ENCODE assay signal across 13 cellular contexts in genomic region chr17:45857977-45858708, GRCh38. TPM values are rescaled to one million over a fixed set of nuclear protein-coding genes. Genes with fewer than 3 reads are reported as not detected.
A peak's percentile ranks its signal among the peaks of the same experiment; 100 is the strongest.
DNase-seq lines count a peak whose midpoint lies in the region; ATAC-seq, FAIRE-seq and TF ChIP-seq lines count a peak whose summit lies in the region.
"Had no signal": no experiment of that assay in that cellular context is flagged by ENCODE, and none has a peak within 500 bp of the region (broad histone marks: within the 10 kb centered on the region; RNA-seq: fewer than 3 reads in every experiment).

No MANE protein-coding gene starts in this region.

- H2BK15ac ChIP-seq in H1 (ENCODE audit: low read length), result no peak overlapping the region

- no peak overlapping the region for H4K5ac ChIP-seq in H1 (ENCODE audit: insufficient read length, low read depth, low read length)

- no peak overlapping the region for H3K18ac ChIP-seq in H1 (ENCODE audit: extremely low read depth, low read length)

- H4K91ac ChIP-seq in H1 (replicated peaks; ENCODE audit: insufficient read length, low read length), result no peak overlapping the region

- peak; percentile 71 for FAIRE-seq in H1 (lab: Jason Lieb, UNC)

- no peak overlapping the region for H2AK5ac ChIP-seq in H1 (ENCODE audit: low read depth, low read length)

- H3K36me3 ChIP-seq in NT2/D1 (ENCODE audit: insufficient read depth, insufficient read length, low read length) (no peaks in the 10 kb centered on the region), H1 (ENCODE audit: control insufficient read depth in 2 of 4, insufficient read depth in 4 of 4, low read length in 3 of 4) (no peaks in the 10 kb centered on the region; a peak in 1 of 8 replicates)
- no peaks in the 10 kb centered on the region for H3K36me3 ChIP-seq in effector memory CD4-positive, alpha-beta T cell (ENCODE audit: control insufficient read depth, insufficient read depth, low read length)
- H3K36me3 ChIP-seq: vagina had no signal

- H3K36me3 Mint-ChIP-seq in nephron progenitor cell (ENCODE audit: low read depth), result no peaks in the 10 kb centered on the region
- H3K36me3 Mint-ChIP-seq in T-cell, result no peaks in the 10 kb centered on the region

- peaks cover 0 to 1% of the 10 kb centered on the region in 2 experiments for H4K20me1 ChIP-seq in H1 (replicated peaks in 1 of 2; ENCODE audit: control insufficient read depth in 1 of 2, insufficient read depth in 2 of 2, low read length in 2 of 2)

- no peaks in the 10 kb centered on the region; the same call in 1 of the 2 replicates for H3K9me3 ChIP-seq in NT2/D1 (ENCODE audit: insufficient read depth, low read length)
- no peaks in the 10 kb centered on the region for H3K9me3 ChIP-seq in H1 (ENCODE audit: insufficient read depth in 2 of 2, low read depth in 1 of 2, low read length in 1 of 2)
- no peaks in the 10 kb centered on the region for H3K9me3 ChIP-seq in effector memory CD4-positive, alpha-beta T cell (ENCODE audit: control insufficient read depth, low read length)
- H3K9me3 ChIP-seq: vagina had no signal

- CTCF ChIA-PET in H1 (lab: Charles Lee; ENCODE audit: partially characterized antibody) (interaction anchor here (0.9 to 2.0 kb wide), 9 partner anchors 9 to 217 kb away, joined by 3 to 7 read pairs (median 3); no protein-coding TSS in a partner anchor), T-cell (lab: Charles Lee) (no interaction called here)

- H3K56ac ChIP-seq in H1 (replicated peaks; ENCODE audit: insufficient read length, low read depth, low read length), result no peak overlapping the region

- H3K4me1 Mint-ChIP-seq in nephron progenitor cell (no peaks in the 10 kb centered on the region), T-cell (peaks cover 0 to 2% (median 2%) of the 10 kb centered on the region in 3 donors)

- H3K4me1 ChIP-seq in NT2/D1 (ENCODE audit: insufficient read depth, insufficient read length) (no peaks in the 10 kb centered on the region), H1 (replicated peaks in 1 of 4; ENCODE audit: control insufficient read depth in 3 of 4, insufficient read depth in 4 of 4, low read length in 3 of 4) (no peaks in the 10 kb centered on the region)
- no peaks in the 10 kb centered on the region for H3K4me1 ChIP-seq in effector memory CD4-positive, alpha-beta T cell (ENCODE audit: control insufficient read depth, insufficient read depth, low read length, poor library complexity, severe bottlenecking)
- H3K4me1 ChIP-seq: vagina had no signal

- H3K4me3 Mint-ChIP-seq in nephron progenitor cell (no peak overlapping the region), T-cell (no peak overlapping the region)

- H3K14ac ChIP-seq in H1 (ENCODE audit: insufficient read length), result no peak overlapping the region

- TF ChIP-seq RAD21 in H1 (IDR thresholded peaks at IDR 0.05 in 1 of 2, conservative IDR thresholded peaks at IDR 0.05 in 1 of 2; ENCODE audit: low read depth in 2 of 2, low read length in 2 of 2), result no peak

- no peak overlapping the region for H3K27ac ChIP-seq in H1 (ENCODE audit: low read depth, low read length)
- no peak overlapping the region for H3K27ac ChIP-seq in effector memory CD4-positive, alpha-beta T cell (ENCODE audit: insufficient read depth, low read length, poor library complexity, severe bottlenecking)
- H3K27ac ChIP-seq: vagina had no signal

- TF ChIP-seq POLR2A in H1 (IDR thresholded peaks at IDR 0.05; ENCODE audit: control extremely low read depth in 1 of 2, low read depth in 2 of 2, low read length in 2 of 2), result no peak

- DNase-seq in G401 (ENCODE audit: low spot score), result peak; percentile 50
- DNase-seq in NT2/D1 (ENCODE audit: low read depth, low spot score), result peak; percentile 15
- DNase-seq in H1 (ENCODE audit: low read depth in 1 of 2, low spot score in 2 of 2), result peak in 1 of 2 experiments; percentile 70
- peak; percentile 79 for DNase-seq in nephron progenitor cell
- no peak for DNase-seq in T-cell
- no peak for DNase-seq in effector memory CD4-positive, alpha-beta T cell
- DNase-seq: DMS79 treated with DMSO at 0.1 percent for 48 hours, NCI-H2029 had no signal

- H3K4me2 ChIP-seq in H1 (ENCODE audit: insufficient read depth in 1 of 2, low read depth in 2 of 2, low read length in 2 of 2), result no peak overlapping the region

- H3K27me3 ChIP-seq in NT2/D1 (ENCODE audit: insufficient read depth, insufficient read length), result no peaks in the 10 kb centered on the region
- no peaks in the 10 kb centered on the region for H3K27me3 ChIP-seq in H1 (replicated peaks in 1 of 4; ENCODE audit: control insufficient read depth in 3 of 4, extremely low read depth in 1 of 4, insufficient read depth in 3 of 4, low read length in 3 of 4)
- H3K27me3 ChIP-seq in effector memory CD4-positive, alpha-beta T cell (replicated peaks; ENCODE audit: control insufficient read depth, insufficient read depth, low read length, poor library complexity, severe bottlenecking), result no peaks in the 10 kb centered on the region
- H3K27me3 ChIP-seq: vagina had no signal

- H3K27ac Mint-ChIP-seq in nephron progenitor cell (no peak overlapping the region), T-cell (no peak overlapping the region)

- WGBS in H1 (ENCODE audit: extremely low coverage in 1 of 2, insufficient coverage in 1 of 2, insufficient read length in 1 of 2, insufficient replicate concordance in 2 of 2, low coverage in 1 of 2, low lambda C conversion rate in 2 of 2, missing lambda C conversion rate in 1 of 2), 2 experiments, result 66% methylated on average over 10 of the region's 10 CpGs; no CpG with 5 or more reads in 1 of the 2 experiments

- H3K4me3 ChIP-seq in NT2/D1 (ENCODE audit: insufficient read length, low read depth) (no peak overlapping the region), H1 (ENCODE audit: extremely low read depth in 1 of 4, insufficient read depth in 2 of 4, low read depth in 3 of 4, low read length in 4 of 4) (no peak overlapping the region)
- no peak overlapping the region for H3K4me3 ChIP-seq in effector memory CD4-positive, alpha-beta T cell (ENCODE audit: insufficient read depth, low read depth, low read length, poor library complexity, severe bottlenecking)
- H3K4me3 ChIP-seq: vagina had no signal

- H2BK20ac ChIP-seq in H1 (ENCODE audit: low read length), result no peak overlapping the region

- H3K4ac ChIP-seq in H1 (replicated peaks; ENCODE audit: insufficient read length, low read depth, low read length), result no peak overlapping the region

- H2BK12ac ChIP-seq in H1 (ENCODE audit: low read depth, low read length), result no peak overlapping the region

- no peaks in the 10 kb centered on the region for H3K79me2 ChIP-seq in H1 (ENCODE audit: control insufficient read depth in 1 of 2, insufficient read depth in 2 of 2, low read length in 2 of 2)

- no peak overlapping the region for H2AFZ ChIP-seq in H1 (ENCODE audit: low read length)

- H2BK120ac ChIP-seq in H1 (replicated peaks; ENCODE audit: low read depth, low read length), result no peak overlapping the region

- TF ChIP-seq CTCF in H1 (IDR thresholded peaks at IDR 0.05; ENCODE audit: control extremely low read depth in 1 of 3, insufficient read depth in 1 of 3, low read depth in 1 of 3, low read length in 3 of 3) (no peak), nephron progenitor cell (IDR thresholded peaks at IDR 0.05) (no peak)

- H3K23ac ChIP-seq in H1 (ENCODE audit: insufficient read length), result no peak overlapping the region

- in situ Hi-C loops in G401 (cut with HindIII; ENCODE audit: low sequenced_read_pairs), result loop anchor here (25.0 kb wide), 1 partner anchor 171 kb away; no protein-coding TSS in a partner anchor

- ATAC-seq in T-cell (replicated peaks in 1 of 4) (no peak), GM18870 (IDR thresholded peaks at IDR 0.05; ENCODE audit: unreplicated experiment) (no peak), GM21529 (IDR thresholded peaks at IDR 0.05; ENCODE audit: unreplicated experiment) (no peak)

- no peak overlapping the region for H4K8ac ChIP-seq in H1 (ENCODE audit: extremely low read depth, insufficient read depth, low read length)

- H2BK5ac ChIP-seq in H1 (ENCODE audit: low read depth, low read length), result no peak overlapping the region

- H3K9me3 Mint-ChIP-seq in nephron progenitor cell (peaks cover 4% of the 10 kb centered on the region), T-cell (no peaks in the 10 kb centered on the region)

- H3K79me1 ChIP-seq in H1 (ENCODE audit: low read depth, low read length), result no peaks in the 10 kb centered on the region

- H3K9ac ChIP-seq in NT2/D1 (ENCODE audit: insufficient read length, low read depth), result no peak overlapping the region
- H3K9ac ChIP-seq in H1 (replicated peaks in 1 of 4; ENCODE audit: extremely low read depth in 1 of 4, low read depth in 3 of 4, low read length in 3 of 4), result peak overlapping the region in 1 of 4 experiments; percentile 22; a peak in 1 of 7 replicates

- no peaks in the 10 kb centered on the region for H3K23me2 ChIP-seq in H1 (ENCODE audit: low read depth, low read length)

- H3K27me3 Mint-ChIP-seq in nephron progenitor cell (ENCODE audit: low read depth, poor library complexity), result peaks cover 50% of the 10 kb centered on the region
- H3K27me3 Mint-ChIP-seq in T-cell, result peaks cover 33 to 53% of the 10 kb centered on the region in 2 donors

- POLR2A ChIA-PET in H1 (lab: Charles Lee; ENCODE audit: partially characterized antibody) (interaction anchor here (1.0 kb wide), 1 partner anchor 12 kb away, joined by 3 read pairs; no protein-coding TSS in a partner anchor), T-cell (lab: Charles Lee) (no interaction called here)

- no peak for TF ChIP-seq EP300 in H1 (IDR thresholded peaks at IDR 0.05; ENCODE audit: borderline replicate concordance in 1 of 2, low read depth in 2 of 2, low read length in 2 of 2)

RNA-seq across cellular contexts. Expression of gene SPPL2C, which starts 13.5 kb away (rescaled TPM):
- total RNA-seq in G401 (2014; rRNA removed; shearing (Covaris generic)), result not detected in 2 replicates
- not detected in 2 replicates for total RNA-seq in H1 (2021; fragmentation: NEBNext Ultra II Directional; extraction: Animal tissue kit (Norgen Biotek cat#: 25700))
- not detected in 2 replicates for polyA plus RNA-seq in H1 (2011; rRNA removed)
- not detected for polyA plus RNA-seq in H1 (2011; cell fraction: cytosol; rRNA removed)
- not detected for polyA plus RNA-seq in H1 (2011; cell fraction: nucleus; rRNA removed)
- not detected in 4 replicates for polyA plus RNA-seq in H1 (2012, experiment 1 of 2)
- polyA plus RNA-seq in H1 (2012, experiment 2 of 2), result not detected
- not detected for polyA plus RNA-seq in H1 (2013, experiment 1 of 2)
- polyA plus RNA-seq in H1 (2013, experiment 2 of 2), result not detected
- polyA minus RNA-seq in H1 (2011; rRNA and poly(A)+ RNA removed), result not detected in 2 replicates
- polyA minus RNA-seq in H1 (2011; cell fraction: cytosol; rRNA and poly(A)+ RNA removed), result not detected
- polyA minus RNA-seq in H1 (2011; cell fraction: nucleus; rRNA and poly(A)+ RNA removed), result not detected
- not detected for total RNA-seq in T-cell
- total RNA-seq: cardiac septum, omental fat pad, vagina had no signal

RNA-seq across cellular contexts. Expression of gene MAPT, which starts 36.2 kb away (rescaled TPM):
- total RNA-seq in G401 (2014; rRNA removed; shearing (Covaris generic)), result 0.44 TPM in 1 of 2 replicates, not detected in the other
- total RNA-seq in H1 (2021; fragmentation: NEBNext Ultra II Directional; extraction: Animal tissue kit (Norgen Biotek cat#: 25700)), result 1.7 and 2.4 TPM in 2 replicates
- 0.54 and 1.0 TPM in 2 replicates for polyA plus RNA-seq in H1 (2011; rRNA removed)
- 0.57 TPM for polyA plus RNA-seq in H1 (2011; cell fraction: cytosol; rRNA removed)
- polyA plus RNA-seq in H1 (2011; cell fraction: nucleus; rRNA removed), result 1.1 TPM
- polyA plus RNA-seq in H1 (2012, experiment 1 of 2), result 0.88 to 1.4 TPM (median 1.3 TPM) in 4 replicates
- polyA plus RNA-seq in H1 (2012, experiment 2 of 2), result 0.83 TPM
- polyA plus RNA-seq in H1 (2013, experiment 1 of 2), result 0.93 TPM
- polyA plus RNA-seq in H1 (2013, experiment 2 of 2), result 0.99 TPM
- 0.29 and 0.38 TPM in 2 replicates for polyA minus RNA-seq in H1 (2011; rRNA and poly(A)+ RNA removed)
- 0.22 TPM for polyA minus RNA-seq in H1 (2011; cell fraction: cytosol; rRNA and poly(A)+ RNA removed)
- polyA minus RNA-seq in H1 (2011; cell fraction: nucleus; rRNA and poly(A)+ RNA removed), result 0.60 TPM
- 1 to 10 TPM in 4 of 5 donors, under 1 TPM in 1; 0.86 to 1.8 (median 1.2) TPM for total RNA-seq in T-cell

Comparison
In these comparisons a context has a peak if more than half of its experiments do, and no peak if none do; other contexts are left out.
1. DNase-seq: peak in G401 (single experiment), NT2/D1 (single experiment) and nephron progenitor cell (single experiment); none in T-cell (0 of 34) and effector memory CD4-positive, alpha-beta T cell (0 of 3).